In genomic region chr10:131948501-131948900, GRCh38 we compare ENCODE assay signal across 21 cellular contexts.
"Had no signal": no experiment of that assay in that cellular context is flagged by ENCODE, and none has a peak within 500 bp of the region (broad histone marks: within the 10 kb centered on the region; RNA-seq: fewer than 3 reads in every experiment).

No MANE protein-coding gene starts in this region.

- ATAC-seq: activated CD4-positive, alpha-beta T cell treated with anti-CD3 and anti-CD28 coated beads for 36 hours; activated CD8-positive, alpha-beta memory T cell treated with anti-CD3 and anti-CD28 coated beads, Interleukin-2, amount 10 ng/mL, durations not matched to agents 7 days and 5 days; activated T-cell treated with anti-CD3 and anti-CD28 coated beads, Interleukin-2, amount 50 U/mL, for 4 hours; left colon; T-cell had no signal

- DNase-seq: activated CD4-positive, alpha-beta memory T cell treated with anti-CD3 and anti-CD28 coated beads for 36 hours; activated CD4-positive, alpha-beta T cell treated with anti-CD3 and anti-CD28 coated beads for 36 hours; activated CD8-positive, alpha-beta memory T cell treated with anti-CD3 and anti-CD28 coated beads, Interleukin-2, amount 10 ng/mL, durations not matched to agents 7 days and 5 days; activated gamma-delta T cell treated with Interleukin-2 at 50 U/mL for 16 hours; activated T-cell treated with anti-CD3 and anti-CD28 coated beads, Interleukin-2, amount 50 U/mL, for 4 hours; amniotic stem cell; immature natural killer cell; left colon; naive B cell; posterior cingulate gyrus; stimulated activated CD4-positive, alpha-beta T cell treated with anti-CD3 and anti-CD28 coated beads, Interleukin-1b, Interleukin-23, amount 100 ng/mL, for 48 hours; stomach; testis; upper lobe of left lung; WERI-Rb-1 had no signal

- H3K4me1 Mint-ChIP-seq: activated CD4-positive, alpha-beta T cell treated with anti-CD3 and anti-CD28 coated beads for 36 hours; activated CD8-positive, alpha-beta memory T cell treated with anti-CD3 and anti-CD28 coated beads, Interleukin-2, amount 10 ng/mL, durations not matched to agents 7 days and 5 days; naive B cell; T-cell had no signal

- H3K4me1 ChIP-seq: upper lobe of left lung had no signal

- H3K4me3 Mint-ChIP-seq: activated CD4-positive, alpha-beta memory T cell treated with anti-CD3 and anti-CD28 coated beads for 36 hours; activated CD4-positive, alpha-beta T cell treated with anti-CD3 and anti-CD28 coated beads for 36 hours; activated CD8-positive, alpha-beta memory T cell treated with anti-CD3 and anti-CD28 coated beads, Interleukin-2, amount 10 ng/mL, durations not matched to agents 7 days and 5 days; activated naive CD8-positive, alpha-beta T cell; activated T-cell treated with anti-CD3 and anti-CD28 coated beads, Interleukin-2, amount 50 U/mL, for 4 hours; brain; central memory CD8-positive, alpha-beta T cell; immature natural killer cell; naive B cell; T-cell had no signal

- H3K9me3 ChIP-seq: stomach, testis, upper lobe of left lung had no signal

- H3K27ac Mint-ChIP-seq: activated CD4-positive, alpha-beta memory T cell treated with anti-CD3 and anti-CD28 coated beads for 36 hours; activated CD4-positive, alpha-beta T cell treated with anti-CD3 and anti-CD28 coated beads for 36 hours; activated CD8-positive, alpha-beta memory T cell treated with anti-CD3 and anti-CD28 coated beads, Interleukin-2, amount 10 ng/mL, durations not matched to agents 7 days and 5 days; activated naive CD8-positive, alpha-beta T cell; brain; immature natural killer cell; T-cell had no signal

- H3K9me3 Mint-ChIP-seq: activated CD4-positive, alpha-beta memory T cell treated with anti-CD3 and anti-CD28 coated beads for 36 hours; activated T-cell treated with anti-CD3 and anti-CD28 coated beads, Interleukin-2, amount 50 U/mL, for 4 hours; brain; central memory CD8-positive, alpha-beta T cell; immature natural killer cell; naive B cell; T-cell had no signal

- H3K27me3 Mint-ChIP-seq: activated CD4-positive, alpha-beta memory T cell treated with anti-CD3 and anti-CD28 coated beads for 36 hours; activated CD4-positive, alpha-beta T cell treated with anti-CD3 and anti-CD28 coated beads for 36 hours; activated CD8-positive, alpha-beta memory T cell treated with anti-CD3 and anti-CD28 coated beads, Interleukin-2, amount 10 ng/mL, durations not matched to agents 7 days and 5 days; activated naive CD8-positive, alpha-beta T cell; brain; central memory CD8-positive, alpha-beta T cell; naive B cell; T-cell had no signal

- H3K4me3 ChIP-seq: coronary artery, lung, stomach, testis, upper lobe of left lung had no signal

- H3K27me3 ChIP-seq: stomach, testis, upper lobe of left lung had no signal

- H3K27ac ChIP-seq: stomach, testis, upper lobe of left lung, WERI-Rb-1 had no signal
